In the genomic region with DNA sequence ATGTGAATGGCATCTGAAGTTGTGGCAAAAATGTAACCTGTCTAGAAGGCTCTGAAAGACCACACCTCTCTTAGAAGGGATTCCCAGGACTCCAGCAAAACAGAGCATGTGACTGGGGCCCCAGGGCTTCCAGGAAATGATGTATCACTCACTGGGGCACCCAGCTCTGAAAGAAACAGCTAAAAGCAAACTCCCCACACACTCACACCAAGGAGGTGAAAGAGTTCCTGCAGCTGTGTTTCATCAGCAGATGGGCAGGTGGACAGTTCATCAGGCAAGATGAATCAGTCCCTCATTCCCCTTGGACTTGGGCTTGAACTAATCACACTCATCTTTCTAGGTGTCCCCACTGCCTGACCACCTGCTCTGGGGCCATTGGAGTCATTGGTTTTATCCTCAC, we compare ENCODE assay signal across 23 cellular contexts.
A peak's percentile ranks its signal among the peaks of the same experiment; 100 is the strongest.
DNase-seq lines count a peak whose midpoint lies in the region; ATAC-seq, FAIRE-seq and TF ChIP-seq lines count a peak whose summit lies in the region.
"Had no signal": no experiment of that assay in that cellular context is flagged by ENCODE, and none has a peak within 500 bp of the region (broad histone marks: within the 10 kb centered on the region; RNA-seq: fewer than 3 reads in every experiment).

No MANE protein-coding gene starts in this region.

- peaks cover 5% of the 10 kb centered on the region for H3K9me1 ChIP-seq in keratinocyte (ENCODE audit: control insufficient read depth, extremely low read depth, insufficient read depth, low read length)

- no peaks in the 10 kb centered on the region for H4K20me1 ChIP-seq in mammary epithelial cell (ENCODE audit: insufficient read depth, low read length)
- H4K20me1 ChIP-seq in keratinocyte (ENCODE audit: control insufficient read depth, extremely low read depth, insufficient read depth, low read length) = no peaks in the 10 kb centered on the region

- H3K36me3 ChIP-seq in mammary epithelial cell (ENCODE audit: insufficient read depth, low read length) = no peaks in the 10 kb centered on the region
- no peaks in the 10 kb centered on the region for H3K36me3 ChIP-seq in keratinocyte (ENCODE audit: control insufficient read depth in 2 of 2, extremely low read depth in 1 of 2, insufficient read depth in 2 of 2, low read length in 2 of 2)
- H3K36me3 ChIP-seq: cardiac muscle cell, sigmoid colon had no signal

- in situ Hi-C loops in mammary epithelial cell (cut with MboI; ENCODE audit: low sequenced_read_pairs in 2 of 2) = no loop called here

- ATAC-seq in T-helper 17 cell (no peak), HG03571 (IDR thresholded peaks at IDR 0.05; ENCODE audit: unreplicated experiment) (no peak), HG03045 (IDR thresholded peaks at IDR 0.05; ENCODE audit: unreplicated experiment) (no peak)
- ATAC-seq: activated T-helper 17 cell treated with anti-CD3 and anti-CD28 coated beads, Interleukin-2, amount 50 U/mL, for 72 hours; GM23338; stimulated activated memory B cell treated with anti-CD40 and anti-IgM and Interleukin-4, amounts not matched to agents 10 μg/mL and 1 μg/mL and 100 μg/mL, for 72 hours had no signal

- no peak overlapping the region for H3K4me3 Mint-ChIP-seq in T-helper 17 cell
- H3K4me3 Mint-ChIP-seq: activated T-helper 17 cell treated with anti-CD3 and anti-CD28 coated beads, Interleukin-2, amount 50 U/mL, for 72 hours; CD8-positive, alpha-beta memory T cell; GM23338; IgD-negative memory B cell; naive B cell; stimulated activated memory B cell treated with anti-CD40 and anti-IgM and Interleukin-4, amounts not matched to agents 10 μg/mL and 1 μg/mL and 100 μg/mL, for 72 hours had no signal

- H2AFZ ChIP-seq in mammary epithelial cell (ENCODE audit: low read depth, low read length) (no peak overlapping the region), keratinocyte (ENCODE audit: control insufficient read depth, low read length) (no peak overlapping the region)
- H2AFZ ChIP-seq: GM23338, parathyroid adenoma had no signal

- H3K4me1 ChIP-seq in mammary epithelial cell (ENCODE audit: insufficient read depth, low read length) (peaks cover 42% of the 10 kb centered on the region), keratinocyte (ENCODE audit: control insufficient read depth, extremely low read depth, insufficient read depth, low read length) (peaks cover 33% of the 10 kb centered on the region)

- H3K4me2 ChIP-seq in mammary epithelial cell (ENCODE audit: insufficient read depth, low read depth, low read length) (no peak overlapping the region), keratinocyte (ENCODE audit: control insufficient read depth, extremely low read depth, insufficient read depth, low read depth, low read length) (peak overlapping the region; percentile 1)
- H3K4me2 ChIP-seq: GM23338 had no signal

- peak; percentile 95 for FAIRE-seq in keratinocyte (lab: Jason Lieb, UNC)
- FAIRE-seq: RCC 7860 had no signal

- peaks cover 22% of the 10 kb centered on the region for H3K27me3 Mint-ChIP-seq in T-helper 17 cell

- H3K27ac Mint-ChIP-seq in T-helper 17 cell = no peak overlapping the region
- H3K27ac Mint-ChIP-seq: activated T-helper 17 cell treated with anti-CD3 and anti-CD28 coated beads, Interleukin-2, amount 50 U/mL, for 72 hours; CD8-positive, alpha-beta memory T cell; GM23338; naive B cell; stimulated activated memory B cell treated with anti-CD40 and anti-IgM and Interleukin-4, amounts not matched to agents 10 μg/mL and 1 μg/mL and 100 μg/mL, for 72 hours had no signal

- H3K9ac ChIP-seq in mammary epithelial cell (ENCODE audit: insufficient read depth, low read length) (no peak overlapping the region), keratinocyte (ENCODE audit: control insufficient read depth, extremely low read depth, insufficient read depth, low read length) (no peak overlapping the region)
- H3K9ac ChIP-seq: parathyroid adenoma had no signal

- H3K27me3 ChIP-seq in mammary epithelial cell (ENCODE audit: insufficient read depth, low read length) = no peaks in the 10 kb centered on the region
- no peaks in the 10 kb centered on the region for H3K27me3 ChIP-seq in keratinocyte (ENCODE audit: control insufficient read depth, extremely low read depth, insufficient read depth, low read length)
- H3K27me3 ChIP-seq: cardiac muscle cell, sigmoid colon had no signal

- no peak overlapping the region for H3K27ac ChIP-seq in mammary epithelial cell (ENCODE audit: insufficient read depth, low read depth, low read length)
- peak overlapping the region; percentile 9 for H3K27ac ChIP-seq in keratinocyte (ENCODE audit: control insufficient read depth, insufficient read depth, low read length)
- H3K27ac ChIP-seq: cardiac muscle cell, parathyroid adenoma, sigmoid colon had no signal

- dilution Hi-C loops in mammary epithelial cell (cut with HindIII; ENCODE audit: low sequenced_read_pairs) (no loop called here), keratinocyte (cut with MboI; ENCODE audit: extremely low pct_ligation_motif_present, low sequenced_read_pairs) (no loop called here)

- H3K36me3 Mint-ChIP-seq in T-helper 17 cell (ENCODE audit: low read depth) = no peaks in the 10 kb centered on the region
- H3K36me3 Mint-ChIP-seq: CD8-positive, alpha-beta memory T cell; IgD-negative memory B cell; naive B cell; stimulated activated memory B cell treated with anti-CD40 and anti-IgM and Interleukin-4, amounts not matched to agents 10 μg/mL and 1 μg/mL and 100 μg/mL, for 72 hours had no signal

- DNase-seq in EH (ENCODE audit: low read depth) (peak; percentile 35), HPDE6-E6E7 (ENCODE audit: extremely low spot score) (peak; percentile 70), mammary epithelial cell (peak; percentile 88), keratinocyte (ENCODE audit: low read depth, low spot score) (peak; percentile 40), T-helper 17 cell (no peak), midbrain (lab: John Stamatoyannopoulos, UW) (no peak)
- DNase-seq: activated CD4-positive, CD25-positive, alpha-beta regulatory T cell treated with anti-CD3 and anti-CD28 coated beads, Interleukin-2, amount 50 U/mL, for 72 hours; CD8-positive, alpha-beta memory T cell; erythroblast; MV-4-11; naive B cell; NCI-H187; sigmoid colon had no signal

- H3K79me2 ChIP-seq in mammary epithelial cell (ENCODE audit: insufficient read depth, low read length) (no peaks in the 10 kb centered on the region), keratinocyte (ENCODE audit: control insufficient read depth, insufficient read depth, low read length) (peaks cover 2% of the 10 kb centered on the region)
- H3K79me2 ChIP-seq: parathyroid adenoma had no signal

- BruUV-seq in mammary epithelial cell (replicated peaks; lab: Mats Ljungman, UMichigan) = no TSS peak

- H3K4me1 Mint-ChIP-seq in T-helper 17 cell = no peaks in the 10 kb centered on the region
- H3K4me1 Mint-ChIP-seq: activated T-helper 17 cell treated with anti-CD3 and anti-CD28 coated beads, Interleukin-2, amount 50 U/mL, for 72 hours; CD8-positive, alpha-beta memory T cell; IgD-negative memory B cell; naive B cell; stimulated activated memory B cell treated with anti-CD40 and anti-IgM and Interleukin-4, amounts not matched to agents 10 μg/mL and 1 μg/mL and 100 μg/mL, for 72 hours had no signal

- no peaks in the 10 kb centered on the region for H3K9me3 ChIP-seq in mammary epithelial cell (replicated peaks; ENCODE audit: insufficient read depth, low read length)
- H3K9me3 ChIP-seq in keratinocyte (ENCODE audit: control insufficient read depth, low read depth, low read length) = no peaks in the 10 kb centered on the region
- no peaks in the 10 kb centered on the region for H3K9me3 ChIP-seq in T-helper 17 cell (ENCODE audit: control insufficient read depth, low read length, poor library complexity, severe bottlenecking)
- H3K9me3 ChIP-seq: sigmoid colon had no signal

- CTCF ChIA-PET in mammary epithelial cell (lab: Charles Lee; ENCODE audit: low non-redundant PET) = no interaction called here

- TF ChIP-seq CTCF in mammary epithelial cell (conservative IDR thresholded peaks at IDR 0.05 in 1 of 2, IDR thresholded peaks at IDR 0.05 in 1 of 2; ENCODE audit: extremely low read depth in 1 of 2, insufficient read depth in 1 of 2, low read depth in 1 of 2, low read length in 2 of 2) = no peak
- no peak for TF ChIP-seq CTCF in keratinocyte (optimal IDR thresholded peaks at IDR 0.05 in 1 of 3, IDR thresholded peaks at IDR 0.05 in 1 of 3, conservative IDR thresholded peaks at IDR 0.05 in 1 of 3; ENCODE audit: extremely low read depth in 1 of 3, insufficient read depth in 2 of 3, low read length in 3 of 3)

- H3K4me3 ChIP-seq in mammary epithelial cell (replicated peaks in 1 of 3; ENCODE audit: insufficient read depth in 1 of 3, low read depth in 2 of 3, low read length in 3 of 3) = no peak overlapping the region
- H3K4me3 ChIP-seq in keratinocyte (ENCODE audit: control insufficient read depth in 2 of 3, extremely low read depth in 1 of 3, insufficient read depth in 2 of 3, low read depth in 1 of 3, low read length in 3 of 3) = no peak overlapping the region
- H3K4me3 ChIP-seq: cardiac muscle cell, GM23338, lung, sigmoid colon had no signal

- intact Hi-C loops in mammary epithelial cell (cut with micrococcal nuclease) = loop anchor here (5.0 kb wide), 1 partner anchor 119 kb away; no protein-coding TSS in a partner anchor

Comparison
In these comparisons a context has a peak if more than half of its experiments do, and no peak if none do; other contexts are left out.
1. DNase-seq: peak in EH (single experiment), HPDE6-E6E7 (single experiment), mammary epithelial cell (single experiment) and keratinocyte (single experiment); none in T-helper 17 cell (0 of 3) and midbrain (single experiment).